In genomic region chr10:62769574-62770242, GRCh38 we compare ENCODE assay signal across 12 cellular contexts. TPM values are rescaled to one million over a fixed set of nuclear protein-coding genes. Genes with fewer than 3 reads are reported as not detected.
DNase-seq lines count a peak whose midpoint lies in the region; ATAC-seq, FAIRE-seq and TF ChIP-seq lines count a peak whose summit lies in the region.
"Had no signal": no experiment of that assay in that cellular context is flagged by ENCODE, and none has a peak within 500 bp of the region (broad histone marks: within the 10 kb centered on the region; RNA-seq: fewer than 3 reads in every experiment).

No MANE protein-coding gene starts in this region.

- H3K27ac ChIP-seq in left ventricle myocardium inferior (replicated peaks), result no peak overlapping the region
- H3K27ac ChIP-seq in H1 (ENCODE audit: low read depth, low read length), result no peak overlapping the region
- no peak overlapping the region for H3K27ac ChIP-seq in thyroid gland
- H3K27ac ChIP-seq in tibial artery, result no peak overlapping the region
- H3K27ac ChIP-seq: upper lobe of left lung had no signal

- no peak overlapping the region for H4K8ac ChIP-seq in H1 (ENCODE audit: extremely low read depth, insufficient read depth, low read length)

- no peak overlapping the region for H4K91ac ChIP-seq in H1 (replicated peaks; ENCODE audit: insufficient read length, low read length)

- H3K4ac ChIP-seq in H1 (replicated peaks; ENCODE audit: insufficient read length, low read depth, low read length), result no peak overlapping the region

- H3K4me2 ChIP-seq in H1 (ENCODE audit: insufficient read depth in 1 of 2, low read depth in 2 of 2, low read length in 2 of 2), result no peak overlapping the region

- H3K4me1 ChIP-seq in left ventricle myocardium inferior (peaks cover 36% of the 10 kb centered on the region), H1 (replicated peaks in 1 of 4; ENCODE audit: control insufficient read depth in 3 of 4, insufficient read depth in 4 of 4, low read length in 3 of 4) (peaks cover 0 to 3% (median 0%) of the 10 kb centered on the region in 4 experiments; a peak in 2 of 7 replicates), thyroid gland (peaks cover 6 to 15% of the 10 kb centered on the region in 2 donors), tibial artery (peaks cover 0 to 7% (median 3%) of the 10 kb centered on the region in 4 donors)
- H3K4me1 ChIP-seq: upper lobe of left lung had no signal

- intact Hi-C loops in Right ventricle myocardium superior (cut with DNase I) (no loop called here), left ventricle myocardium inferior (cut with micrococcal nuclease) (no loop called here), thyroid gland (cut with DNase I) (no loop called here), tibial artery (cut with DNase I; ENCODE audit: low total_unique reads) (no loop called here)

- no peak for TF ChIP-seq EP300 in H1 (IDR thresholded peaks at IDR 0.05; ENCODE audit: borderline replicate concordance in 1 of 2, low read depth in 2 of 2, low read length in 2 of 2)

- no peak overlapping the region for H3K56ac ChIP-seq in H1 (replicated peaks; ENCODE audit: insufficient read length, low read depth, low read length)

- H3K9ac ChIP-seq in H1 (replicated peaks in 1 of 4; ENCODE audit: extremely low read depth in 1 of 4, low read depth in 3 of 4, low read length in 3 of 4), result no peak overlapping the region; a peak in 2 of 7 replicates

- peak overlapping the region; percentile 42; the same call in 1 of the 2 replicates for H2AFZ ChIP-seq in H1 (ENCODE audit: low read length)

- TF ChIP-seq RAD21 in H1 (IDR thresholded peaks at IDR 0.05 in 1 of 2, conservative IDR thresholded peaks at IDR 0.05 in 1 of 2; ENCODE audit: low read depth in 2 of 2, low read length in 2 of 2), result no peak

- H3K36me3 ChIP-seq in left ventricle myocardium inferior, result no peaks in the 10 kb centered on the region
- H3K36me3 ChIP-seq in H1 (ENCODE audit: control insufficient read depth in 2 of 4, insufficient read depth in 4 of 4, low read length in 3 of 4), result no peaks in the 10 kb centered on the region
- no peaks in the 10 kb centered on the region for H3K36me3 ChIP-seq in thyroid gland
- H3K36me3 ChIP-seq in tibial artery, result no peaks in the 10 kb centered on the region
- H3K36me3 ChIP-seq: upper lobe of left lung had no signal

- H3K9me3 ChIP-seq in left ventricle myocardium inferior (replicated peaks) (no peaks in the 10 kb centered on the region), H1 (ENCODE audit: insufficient read depth in 2 of 2, low read depth in 1 of 2, low read length in 1 of 2) (no peaks in the 10 kb centered on the region), thyroid gland (no peaks in the 10 kb centered on the region), tibial artery (no peaks in the 10 kb centered on the region)
- H3K9me3 ChIP-seq: upper lobe of left lung had no signal

- H2AK5ac ChIP-seq in H1 (ENCODE audit: low read depth, low read length), result no peak overlapping the region

- H2BK5ac ChIP-seq in H1 (ENCODE audit: low read depth, low read length), result no peak overlapping the region; the same call in 1 of the 2 replicates

- H2BK20ac ChIP-seq in H1 (ENCODE audit: low read length), result no peak overlapping the region

- H3K4me3 ChIP-seq in left ventricle myocardium inferior, result no peak overlapping the region
- H3K4me3 ChIP-seq in H1 (ENCODE audit: extremely low read depth in 1 of 4, insufficient read depth in 2 of 4, low read depth in 3 of 4, low read length in 4 of 4), result no peak overlapping the region
- H3K4me3 ChIP-seq in thyroid gland (replicated peaks in 1 of 3), result no peak overlapping the region
- no peak overlapping the region for H3K4me3 ChIP-seq in tibial artery
- H3K4me3 ChIP-seq: upper lobe of left lung had no signal

- no peak for TF ChIP-seq POLR2A in H1 (IDR thresholded peaks at IDR 0.05; ENCODE audit: control extremely low read depth in 1 of 2, low read depth in 2 of 2, low read length in 2 of 2)
- TF ChIP-seq POLR2A in thyroid gland (IDR thresholded peaks at IDR 0.05), result no peak

- H3K79me2 ChIP-seq in H1 (ENCODE audit: control insufficient read depth in 1 of 2, insufficient read depth in 2 of 2, low read length in 2 of 2), result no peaks in the 10 kb centered on the region

- H3K79me1 ChIP-seq in H1 (ENCODE audit: low read depth, low read length), result no peaks in the 10 kb centered on the region

- DNase-seq in Right ventricle myocardium superior (no peak), left ventricle myocardium inferior (no peak), H1 (ENCODE audit: low read depth in 1 of 2, low spot score in 2 of 2) (no peak), thyroid gland (peak; percentile 14 to 16), HPDE6-E6E7 (ENCODE audit: extremely low spot score) (no peak), tibial artery (no peak)
- DNase-seq in stimulated activated naive CD4-positive, alpha-beta T cell (lab: John Stamatoyannopoulos, UW), result no peak
- DNase-seq: activated naive CD8-positive, alpha-beta T cell treated with anti-CD3 and anti-CD28 coated beads, Interleukin-2, amount 10 ng/mL, durations not matched to agents 7 days and 5 days; NCI-H524 treated with DMSO at 0.1 percent for 48 hours; T1000; upper lobe of left lung had no signal

- ATAC-seq in Right ventricle myocardium superior (ENCODE audit: poor library complexity) (peak; percentile 54), HG02884 (IDR thresholded peaks at IDR 0.05; ENCODE audit: unreplicated experiment) (peak; percentile 69)

- TF ChIP-seq CTCF in left ventricle myocardium inferior (IDR thresholded peaks at IDR 0.05; ENCODE audit: borderline replicate concordance), result no peak
- no peak for TF ChIP-seq CTCF in H1 (IDR thresholded peaks at IDR 0.05; ENCODE audit: control extremely low read depth in 1 of 3, insufficient read depth in 1 of 3, low read depth in 1 of 3, low read length in 3 of 3)
- TF ChIP-seq CTCF in thyroid gland (IDR thresholded peaks at IDR 0.05), result no peak
- no peak for TF ChIP-seq CTCF in tibial artery (IDR thresholded peaks at IDR 0.05)

- POLR2A ChIA-PET in H1 (lab: Charles Lee; ENCODE audit: partially characterized antibody), result interaction anchor here (0.9 to 2.4 kb wide), 3 partner anchors 10 to 48 kb away, joined by 3 to 7 read pairs (median 3); partner anchors contain the start of gene ADO

- CTCF ChIA-PET in H1 (lab: Charles Lee; ENCODE audit: partially characterized antibody), result interaction anchor here (1.3 to 1.6 kb wide), 3 partner anchors 27 to 83 kb away, joined by 3 to 4 read pairs (median 3); no protein-coding TSS in a partner anchor

- no peak overlapping the region for H4K5ac ChIP-seq in H1 (ENCODE audit: insufficient read length, low read depth, low read length)

- H3K23ac ChIP-seq in H1 (ENCODE audit: insufficient read length), result no peak overlapping the region

- H3K23me2 ChIP-seq in H1 (ENCODE audit: low read depth, low read length), result no peaks in the 10 kb centered on the region

- WGBS in H1 (ENCODE audit: extremely low coverage in 1 of 2, insufficient coverage in 1 of 2, insufficient read length in 1 of 2, insufficient replicate concordance in 2 of 2, low coverage in 1 of 2, low lambda C conversion rate in 2 of 2, missing lambda C conversion rate in 1 of 2), 2 experiments, result 93% methylated on average over 1 of the region's 1 CpG; no CpG with 5 or more reads in 1 of the 2 experiments
- WGBS in thyroid gland, 2 donors, result 93 to 100% methylated on average over 1 of the region's 1 CpG

- H2BK120ac ChIP-seq in H1 (replicated peaks; ENCODE audit: low read depth, low read length), result no peak overlapping the region

- H3K27me3 ChIP-seq in left ventricle myocardium inferior (ENCODE audit: low read depth) (no peaks in the 10 kb centered on the region), H1 (replicated peaks in 1 of 4; ENCODE audit: control insufficient read depth in 3 of 4, extremely low read depth in 1 of 4, insufficient read depth in 3 of 4, low read length in 3 of 4) (no peaks in the 10 kb centered on the region), thyroid gland (no peaks in the 10 kb centered on the region), tibial artery (no peaks in the 10 kb centered on the region)
- H3K27me3 ChIP-seq: upper lobe of left lung had no signal

- no peak overlapping the region for H2BK12ac ChIP-seq in H1 (ENCODE audit: low read depth, low read length)

- FAIRE-seq in H1 (lab: Jason Lieb, UNC), result no peak

- no peaks in the 10 kb centered on the region for H4K20me1 ChIP-seq in H1 (replicated peaks in 1 of 2; ENCODE audit: control insufficient read depth in 1 of 2, insufficient read depth in 2 of 2, low read length in 2 of 2)

- no peak overlapping the region for H3K18ac ChIP-seq in H1 (ENCODE audit: extremely low read depth, low read length)

- H3K14ac ChIP-seq in H1 (ENCODE audit: insufficient read length), result no peak overlapping the region

- H2BK15ac ChIP-seq in H1 (ENCODE audit: low read length), result no peak overlapping the region

TF ChIP-seq in H1, 55 proteins besides CTCF, POLR2A, EP300 and RAD21 (continues in another document):
- TF ChIP-seq HDAC2 (IDR thresholded peaks at IDR 0.05; ENCODE audit: borderline replicate concordance in 1 of 2, low read depth in 2 of 2, low read length in 2 of 2) (no peak), RFX5 (IDR thresholded peaks at IDR 0.05; ENCODE audit: borderline replicate concordance, low read depth, low read length) (no peak), TBP (IDR thresholded peaks at IDR 0.05; ENCODE audit: low read depth, low read length) (no peak)

RNA-seq across cellular contexts. Expression of gene ADO, which starts 34.8 kb away (rescaled TPM):
- total RNA-seq in Right ventricle myocardium superior (16.0 TPM), left ventricle myocardium inferior (18.9 TPM), thyroid gland (10 to 100 TPM; 21.8 to 29.7 (median 24.6) TPM)
- total RNA-seq in H1 (2021; fragmentation: NEBNext Ultra II Directional; extraction: Animal tissue kit (Norgen Biotek cat#: 25700)), result 27.9 and 29.2 TPM in 2 replicates
- 18.7 and 23.7 TPM in 2 replicates for polyA plus RNA-seq in H1 (2011; rRNA removed)
- polyA plus RNA-seq in H1 (2011; cell fraction: cytosol; rRNA removed), result 18.5 TPM
- polyA plus RNA-seq in H1 (2011; cell fraction: nucleus; rRNA removed), result 14.2 TPM
- polyA plus RNA-seq in H1 (2012, experiment 1 of 2), result 12.0 to 16.6 TPM (median 13.3 TPM) in 4 replicates
- polyA plus RNA-seq in H1 (2012, experiment 2 of 2), result 11.2 TPM
- 20.0 TPM for polyA plus RNA-seq in H1 (2013, experiment 1 of 2)
- polyA plus RNA-seq in H1 (2013, experiment 2 of 2), result 20.1 TPM
- 14.0 and 16.9 TPM in 2 replicates for polyA minus RNA-seq in H1 (2011; rRNA and poly(A)+ RNA removed)
- polyA minus RNA-seq in H1 (2011; cell fraction: cytosol; rRNA and poly(A)+ RNA removed), result 20.9 TPM
- 32.6 TPM for polyA minus RNA-seq in H1 (2011; cell fraction: nucleus; rRNA and poly(A)+ RNA removed)

RNA-seq across cellular contexts. Expression of gene EGR2, which starts 46.5 kb away (rescaled TPM):
- total RNA-seq in Right ventricle myocardium superior, result 0.19 TPM
- 0.52 TPM for total RNA-seq in left ventricle myocardium inferior
- 2.1 and 3.0 TPM in 2 replicates for total RNA-seq in H1 (2021; fragmentation: NEBNext Ultra II Directional; extraction: Animal tissue kit (Norgen Biotek cat#: 25700))
- 1.3 and 2.4 TPM in 2 replicates for polyA plus RNA-seq in H1 (2011; rRNA removed)
- 0.98 TPM for polyA plus RNA-seq in H1 (2011; cell fraction: cytosol; rRNA removed)
- polyA plus RNA-seq in H1 (2011; cell fraction: nucleus; rRNA removed), result 2.8 TPM
- polyA plus RNA-seq in H1 (2012, experiment 1 of 2), result 0.92 to 1.7 TPM (median 1.3 TPM) in 4 replicates
- 1.3 TPM for polyA plus RNA-seq in H1 (2012, experiment 2 of 2)
- 0.61 TPM for polyA plus RNA-seq in H1 (2013, experiment 1 of 2)
- 0.57 TPM for polyA plus RNA-seq in H1 (2013, experiment 2 of 2)
- 1.8 and 2.3 TPM in 2 replicates for polyA minus RNA-seq in H1 (2011; rRNA and poly(A)+ RNA removed)
- polyA minus RNA-seq in H1 (2011; cell fraction: cytosol; rRNA and poly(A)+ RNA removed), result 0.51 TPM
- polyA minus RNA-seq in H1 (2011; cell fraction: nucleus; rRNA and poly(A)+ RNA removed), result 6.1 TPM
- total RNA-seq in thyroid gland, result 10 to 100 TPM in 1 of 4 donors, 1 to 10 TPM in 2, under 1 TPM in 1; 0.78 to 14.6 (median 2.9) TPM

Comparison
In these comparisons a context has a peak if more than half of its experiments do, and no peak if none do; other contexts are left out.
1. DNase-seq: peak in thyroid gland (2 of 2); none in Right ventricle myocardium superior (single experiment), left ventricle myocardium inferior (single experiment), H1 (0 of 2), stimulated activated naive CD4-positive, alpha-beta T cell (0 of 6), HPDE6-E6E7 (single experiment) and tibial artery (0 of 2).